9 cellular contexts compared by ENCODE assay signal in genomic region chr6:52839124-52840055, GRCh38. TPM values are rescaled to one million over a fixed set of nuclear protein-coding genes. Genes with fewer than 3 reads are reported as not detected.
A peak's percentile ranks its signal among the peaks of the same experiment; 100 is the strongest.
DNase-seq lines count a peak whose midpoint lies in the region; ATAC-seq lines count a peak whose summit lies in the region.
"Had no signal": no experiment of that assay in that cellular context is flagged by ENCODE, and none has a peak within 500 bp of the region (broad histone marks: within the 10 kb centered on the region; RNA-seq: fewer than 3 reads in every experiment).

No MANE protein-coding gene starts in this region.

- H3K9me3 Mint-ChIP-seq in activated CD4-positive, alpha-beta T cell treated with anti-CD3 and anti-CD28 coated beads for 36 hours (ENCODE audit: low read depth), result no peaks in the 10 kb centered on the region
- no peaks in the 10 kb centered on the region for H3K9me3 Mint-ChIP-seq in stimulated activated memory B cell treated with anti-CD40 and anti-IgM and Interleukin-4, amounts not matched to agents 10 μg/mL and 1 μg/mL and 100 μg/mL, for 72 hours

- H3K23ac ChIP-seq in mesenchymal stem cell (ENCODE audit: low read length in 2 of 2), result peak overlapping the region in 1 of 2 experiments; percentile 35

- H3K4me2 ChIP-seq in mesenchymal stem cell (ENCODE audit: low read length, poor library complexity, severe bottlenecking), result no peak overlapping the region
- H3K4me2 ChIP-seq: BLaER1 treated with 17β-estradiol and CSF1 and Interleukin-3, amounts not matched to agents 10 nM and 100 nM had no signal

- POLR2A ChIA-PET in activated CD4-positive, alpha-beta T cell treated with anti-CD3 and anti-CD28 coated beads for 36 hours (lab: Charles Lee), result no interaction called here

- no peak overlapping the region for H3K27ac Mint-ChIP-seq in activated CD4-positive, alpha-beta T cell treated with anti-CD3 and anti-CD28 coated beads for 36 hours
- no peak overlapping the region for H3K27ac Mint-ChIP-seq in stimulated activated memory B cell treated with anti-CD40 and anti-IgM and Interleukin-4, amounts not matched to agents 10 μg/mL and 1 μg/mL and 100 μg/mL, for 72 hours

- H3K4me1 ChIP-seq in mesenchymal stem cell (ENCODE audit: control insufficient read depth, insufficient read depth, low read depth, low read length), result peaks cover 2% of the 10 kb centered on the region
- H3K4me1 ChIP-seq: BLaER1 treated with 17β-estradiol and CSF1 and Interleukin-3, amounts not matched to agents 10 nM and 100 nM had no signal

- peaks cover 3% of the 10 kb centered on the region for H3K4me1 Mint-ChIP-seq in activated CD4-positive, alpha-beta T cell treated with anti-CD3 and anti-CD28 coated beads for 36 hours
- H3K4me1 Mint-ChIP-seq in stimulated activated memory B cell treated with anti-CD40 and anti-IgM and Interleukin-4, amounts not matched to agents 10 μg/mL and 1 μg/mL and 100 μg/mL, for 72 hours, result no peaks in the 10 kb centered on the region

- H2BK15ac ChIP-seq in mesenchymal stem cell (ENCODE audit: low read depth, poor library complexity, severe bottlenecking), result no peak overlapping the region

- H2BK120ac ChIP-seq in mesenchymal stem cell (ENCODE audit: low read depth, low read length), result no peak overlapping the region

- H3K4ac ChIP-seq in mesenchymal stem cell (ENCODE audit: low read depth in 1 of 2, low read length in 2 of 2), result no peak overlapping the region

- H3K9ac ChIP-seq in mesenchymal stem cell (ENCODE audit: low read length), result no peak overlapping the region
- H3K9ac ChIP-seq: BLaER1 treated with 17β-estradiol and CSF1 and Interleukin-3, amounts not matched to agents 10 nM and 100 nM had no signal

- H3K9me3 ChIP-seq in mesenchymal stem cell (ENCODE audit: control insufficient read depth, low read length), result no peaks in the 10 kb centered on the region
- H3K9me3 ChIP-seq: BLaER1 treated with 17β-estradiol and CSF1 and Interleukin-3, amounts not matched to agents 10 nM and 100 nM had no signal

- no peak overlapping the region for H2BK12ac ChIP-seq in mesenchymal stem cell (ENCODE audit: low read length in 2 of 2)

- H2AFZ ChIP-seq in mesenchymal stem cell (ENCODE audit: low read depth, low read length), result no peak overlapping the region

- H4K91ac ChIP-seq in mesenchymal stem cell (ENCODE audit: low read length), result no peak overlapping the region

- no peak overlapping the region for H3K14ac ChIP-seq in mesenchymal stem cell (ENCODE audit: low read length in 2 of 2)

- no peaks in the 10 kb centered on the region for H3K36me3 Mint-ChIP-seq in activated CD4-positive, alpha-beta T cell treated with anti-CD3 and anti-CD28 coated beads for 36 hours (ENCODE audit: low read depth)
- no peaks in the 10 kb centered on the region for H3K36me3 Mint-ChIP-seq in stimulated activated memory B cell treated with anti-CD40 and anti-IgM and Interleukin-4, amounts not matched to agents 10 μg/mL and 1 μg/mL and 100 μg/mL, for 72 hours

- H3K79me1 ChIP-seq in mesenchymal stem cell (replicated peaks; ENCODE audit: low read length, poor library complexity, severe bottlenecking), result no peaks in the 10 kb centered on the region

- H3K36me3 ChIP-seq in mesenchymal stem cell (ENCODE audit: control insufficient read depth in 1 of 2, insufficient read depth in 2 of 2, low read depth in 1 of 2, low read length in 2 of 2), result no peaks in the 10 kb centered on the region
- H3K36me3 ChIP-seq: BLaER1 treated with 17β-estradiol and CSF1 and Interleukin-3, amounts not matched to agents 10 nM and 100 nM had no signal

- H3K27me3 Mint-ChIP-seq in activated CD4-positive, alpha-beta T cell treated with anti-CD3 and anti-CD28 coated beads for 36 hours, result peaks cover 30% of the 10 kb centered on the region
- H3K27me3 Mint-ChIP-seq in stimulated activated memory B cell treated with anti-CD40 and anti-IgM and Interleukin-4, amounts not matched to agents 10 μg/mL and 1 μg/mL and 100 μg/mL, for 72 hours, result peaks cover 32% of the 10 kb centered on the region

- CTCF ChIA-PET in activated CD4-positive, alpha-beta T cell treated with anti-CD3 and anti-CD28 coated beads for 36 hours (lab: Charles Lee), result interaction anchor here (0.7 to 1.1 kb wide), 2 partner anchors 10 to 190 kb away, joined by 3 read pairs; no protein-coding TSS in a partner anchor

- H2AK5ac ChIP-seq in mesenchymal stem cell (ENCODE audit: low read length, severe bottlenecking), result no peak overlapping the region

- H3K4me3 Mint-ChIP-seq in activated CD4-positive, alpha-beta T cell treated with anti-CD3 and anti-CD28 coated beads for 36 hours, result no peak overlapping the region
- no peak overlapping the region for H3K4me3 Mint-ChIP-seq in stimulated activated memory B cell treated with anti-CD40 and anti-IgM and Interleukin-4, amounts not matched to agents 10 μg/mL and 1 μg/mL and 100 μg/mL, for 72 hours

- no peak overlapping the region for H3K27ac ChIP-seq in mesenchymal stem cell (ENCODE audit: low read length, poor library complexity, severe bottlenecking)
- H3K27ac ChIP-seq: BLaER1 treated with 17β-estradiol and CSF1 and Interleukin-3, amounts not matched to agents 10 nM and 100 nM had no signal

- intact Hi-C loops in activated CD4-positive, alpha-beta T cell treated with anti-CD3 and anti-CD28 coated beads for 36 hours (cut with DNase I, micrococcal nuclease), result loop anchor here (2.0 kb wide), 2 partner anchors 43 to 155 kb away; partner anchors contain the start of gene GSTA4 (in 1 of the 2)

- H2BK5ac ChIP-seq in mesenchymal stem cell (ENCODE audit: low read depth, low read length, poor library complexity, severe bottlenecking), result no peak overlapping the region

- WGBS in mesenchymal stem cell, result 65% methylated on average over 18 of the region's 20 CpGs

- no peak overlapping the region for H3K18ac ChIP-seq in mesenchymal stem cell (ENCODE audit: low read depth in 1 of 2, low read length in 2 of 2)

- DNase-seq in NCI-H2081 (lab: John Stamatoyannopoulos, UW) (peak; percentile 23 to 49), NCI-H2081 treated with DMSO at 0.1 percent for 48 hours (lab: John Stamatoyannopoulos, UW) (no peak), NCI-H2171 (lab: John Stamatoyannopoulos, UW) (peak; percentile 2), ecto neural progenitor cell (ENCODE audit: low spot score) (peak; percentile 79), mesenchymal stem cell (peak; percentile 75)
- DNase-seq in activated CD4-positive, alpha-beta T cell treated with anti-CD3 and anti-CD28 coated beads for 36 hours, result peak; percentile 67

- H3K27me3 ChIP-seq in mesenchymal stem cell (ENCODE audit: control insufficient read depth in 1 of 2, insufficient read depth in 1 of 2, low read length in 2 of 2), result peaks cover 12 to 19% of the 10 kb centered on the region in 2 experiments
- H3K27me3 ChIP-seq: BLaER1 treated with 17β-estradiol and CSF1 and Interleukin-3, amounts not matched to agents 10 nM and 100 nM had no signal

- no peak overlapping the region for H4K8ac ChIP-seq in mesenchymal stem cell (ENCODE audit: low read length)

- peak; percentile 80 for ATAC-seq in HG02642 (IDR thresholded peaks at IDR 0.05; ENCODE audit: poor library complexity, unreplicated experiment)
- peak; percentile 91 for ATAC-seq in activated CD4-positive, alpha-beta T cell treated with anti-CD3 and anti-CD28 coated beads for 36 hours
- peak; percentile 57 for ATAC-seq in stimulated activated memory B cell treated with anti-CD40 and anti-IgM and Interleukin-4, amounts not matched to agents 10 μg/mL and 1 μg/mL and 100 μg/mL, for 72 hours

- no peak overlapping the region for H3K4me3 ChIP-seq in mesenchymal stem cell (ENCODE audit: insufficient read depth in 1 of 2, low read depth in 1 of 2, low read length in 2 of 2)
- H3K4me3 ChIP-seq: BLaER1 treated with 17β-estradiol and CSF1 and Interleukin-3, amounts not matched to agents 10 nM and 100 nM had no signal

RNA-seq across cellular contexts. Expression of gene GSTA5, which starts 1.2 kb away (rescaled TPM):
- total RNA-seq in activated CD4-positive, alpha-beta T cell treated with anti-CD3 and anti-CD28 coated beads for 36 hours, result not detected
- polyA plus RNA-seq in mesenchymal stem cell (2013, experiment 1 of 2), result not detected
- not detected for polyA plus RNA-seq in mesenchymal stem cell (2013, experiment 2 of 2)

RNA-seq across cellular contexts. Expression of gene GSTA1, which starts 35.8 kb away (rescaled TPM):
- not detected for total RNA-seq in activated CD4-positive, alpha-beta T cell treated with anti-CD3 and anti-CD28 coated beads for 36 hours
- not detected for polyA plus RNA-seq in mesenchymal stem cell (2013, experiment 1 of 2)
- not detected for polyA plus RNA-seq in mesenchymal stem cell (2013, experiment 2 of 2)
